14 cellular contexts compared by ENCODE assay signal in genomic region chr16:57004387-57005250, GRCh38. TPM values are rescaled to one million over a fixed set of nuclear protein-coding genes. Genes with fewer than 3 reads are reported as not detected.
A peak's percentile ranks its signal among the peaks of the same experiment; 100 is the strongest.
DNase-seq lines count a peak whose midpoint lies in the region; ATAC-seq lines count a peak whose summit lies in the region.
"Had no signal": no experiment of that assay in that cellular context is flagged by ENCODE, and none has a peak within 500 bp of the region (broad histone marks: within the 10 kb centered on the region; RNA-seq: fewer than 3 reads in every experiment).

No MANE protein-coding gene starts in this region.

- peak overlapping the region; percentile 15 for H3K4me3 Mint-ChIP-seq in activated T-helper 2 cell treated with anti-CD3 and anti-CD28 coated beads, Interferon-gamma antibody, Interleukin-2, Interleukin-4, amounts not matched to agents 10 μg/mL and 5 μg/mL and 100 μg/mL, durations not matched to agents 14 hours and 24 hours and 36 hours (ENCODE audit: low read depth)
- H3K4me3 Mint-ChIP-seq in natural killer cell treated with Interleukin-12 subunit alpha and Interleukin-12 subunit beta and Interleukin-15 and Interleukin-18, amount 100 ng/mL, for 72 hours = peak overlapping the region; percentile 69

- peak overlapping the region; percentile 46 for H3K27ac Mint-ChIP-seq in activated T-helper 2 cell treated with anti-CD3 and anti-CD28 coated beads, Interferon-gamma antibody, Interleukin-2, Interleukin-4, amounts not matched to agents 10 μg/mL and 5 μg/mL and 100 μg/mL, durations not matched to agents 14 hours and 24 hours and 36 hours
- peak overlapping the region; percentile 98 to 99 for H3K27ac Mint-ChIP-seq in natural killer cell treated with Interleukin-12 subunit alpha and Interleukin-12 subunit beta and Interleukin-15 and Interleukin-18, amount 100 ng/mL, for 72 hours

- H3K36me3 Mint-ChIP-seq in activated T-helper 2 cell treated with anti-CD3 and anti-CD28 coated beads, Interferon-gamma antibody, Interleukin-2, Interleukin-4, amounts not matched to agents 10 μg/mL and 5 μg/mL and 100 μg/mL, durations not matched to agents 14 hours and 24 hours and 36 hours (ENCODE audit: low read depth) = peaks cover 70% of the 10 kb centered on the region
- peaks cover 16% of the 10 kb centered on the region for H3K36me3 Mint-ChIP-seq in natural killer cell treated with Interleukin-12 subunit alpha and Interleukin-12 subunit beta and Interleukin-15 and Interleukin-18, amount 100 ng/mL, for 72 hours

- ATAC-seq in GM19035 (IDR thresholded peaks at IDR 0.05; ENCODE audit: unreplicated experiment) = peak; percentile 37
- ATAC-seq in natural killer cell treated with Interleukin-12 subunit alpha and Interleukin-12 subunit beta and Interleukin-15 and Interleukin-18, amount 100 ng/mL, for 72 hours = no peak

- H3K9me3 Mint-ChIP-seq in activated T-helper 2 cell treated with anti-CD3 and anti-CD28 coated beads, Interferon-gamma antibody, Interleukin-2, Interleukin-4, amounts not matched to agents 10 μg/mL and 5 μg/mL and 100 μg/mL, durations not matched to agents 14 hours and 24 hours and 36 hours = no peaks in the 10 kb centered on the region
- no peaks in the 10 kb centered on the region for H3K9me3 Mint-ChIP-seq in natural killer cell treated with Interleukin-12 subunit alpha and Interleukin-12 subunit beta and Interleukin-15 and Interleukin-18, amount 100 ng/mL, for 72 hours

- DNase-seq in DMS53 (lab: John Stamatoyannopoulos, UW) (peak; percentile 44), DMS53 treated with DMSO at 0.1 percent for 48 hours (lab: John Stamatoyannopoulos, UW; ENCODE audit: unreplicated experiment) (no peak), amniotic stem cell (lab: John Stamatoyannopoulos, UW) (no peak), GOT3 (lab: John Stamatoyannopoulos, UW) (no peak), superior temporal gyrus (ENCODE audit: extremely low spot score) (no peak)
- DNase-seq in activated T-helper 2 cell treated with anti-CD3 and anti-CD28 coated beads, Interferon-gamma antibody, Interleukin-2, Interleukin-4, amounts not matched to agents 10 μg/mL and 5 μg/mL and 100 μg/mL, durations not matched to agents 14 hours and 24 hours and 36 hours (ENCODE audit: low spot score) = no peak
- DNase-seq in natural killer cell treated with Interleukin-12 subunit alpha and Interleukin-12 subunit beta and Interleukin-15 and Interleukin-18, amount 100 ng/mL, for 72 hours (ENCODE audit: low spot score) = peak; percentile 23
- DNase-seq: Calu3, cerebellar nuclear complex, midbrain, NCI-H524 treated with DMSO at 0.1 percent for 48 hours had no signal

- intact Hi-C loops in activated T-helper 2 cell treated with anti-CD3 and anti-CD28 coated beads, Interferon-gamma antibody, Interleukin-2, Interleukin-4, amounts not matched to agents 10 μg/mL and 5 μg/mL and 100 μg/mL, durations not matched to agents 14 hours and 24 hours and 36 hours (cut with micrococcal nuclease) = no loop called here

- H3K27me3 Mint-ChIP-seq in activated T-helper 2 cell treated with anti-CD3 and anti-CD28 coated beads, Interferon-gamma antibody, Interleukin-2, Interleukin-4, amounts not matched to agents 10 μg/mL and 5 μg/mL and 100 μg/mL, durations not matched to agents 14 hours and 24 hours and 36 hours (ENCODE audit: low read depth) = no peaks in the 10 kb centered on the region
- H3K27me3 Mint-ChIP-seq in natural killer cell treated with Interleukin-12 subunit alpha and Interleukin-12 subunit beta and Interleukin-15 and Interleukin-18, amount 100 ng/mL, for 72 hours = no peaks in the 10 kb centered on the region

- peaks cover 65% of the 10 kb centered on the region for H3K4me1 Mint-ChIP-seq in activated T-helper 2 cell treated with anti-CD3 and anti-CD28 coated beads, Interferon-gamma antibody, Interleukin-2, Interleukin-4, amounts not matched to agents 10 μg/mL and 5 μg/mL and 100 μg/mL, durations not matched to agents 14 hours and 24 hours and 36 hours (ENCODE audit: low read depth)
- H3K4me1 Mint-ChIP-seq in natural killer cell treated with Interleukin-12 subunit alpha and Interleukin-12 subunit beta and Interleukin-15 and Interleukin-18, amount 100 ng/mL, for 72 hours (ENCODE audit: low read depth in 2 of 2) = peaks cover 56 to 67% of the 10 kb centered on the region in 2 donors

RNA-seq across cellular contexts. Expression of gene NLRC5, which starts 15.3 kb away (rescaled TPM):
- 166 and 169 TPM in 2 replicates for total RNA-seq in activated T-helper 2 cell treated with anti-CD3 and anti-CD28 coated beads, Interferon-gamma antibody, Interleukin-2, Interleukin-4, amounts not matched to agents 10 μg/mL and 5 μg/mL and 100 μg/mL, durations not matched to agents 14 hours and 24 hours and 36 hours
- 100 to 1,000 TPM; 190 to 316 TPM for total RNA-seq in natural killer cell treated with Interleukin-12 subunit alpha and Interleukin-12 subunit beta and Interleukin-15 and Interleukin-18, amount 100 ng/mL, for 72 hours

RNA-seq across cellular contexts. Expression of gene CETP, which starts 42.9 kb away (rescaled TPM):
- not detected in 2 replicates for total RNA-seq in activated T-helper 2 cell treated with anti-CD3 and anti-CD28 coated beads, Interferon-gamma antibody, Interleukin-2, Interleukin-4, amounts not matched to agents 10 μg/mL and 5 μg/mL and 100 μg/mL, durations not matched to agents 14 hours and 24 hours and 36 hours
- total RNA-seq in natural killer cell treated with Interleukin-12 subunit alpha and Interleukin-12 subunit beta and Interleukin-15 and Interleukin-18, amount 100 ng/mL, for 72 hours = not detected
- total RNA-seq: Calu3, right atrium auricular region, thoracic aorta had no signal

Comparison
In these comparisons a context has a peak if more than half of its experiments do, and no peak if none do; other contexts are left out.
1. DNase-seq: peak in DMS53 (single experiment) and natural killer cell treated with Interleukin-12 subunit alpha and Interleukin-12 subunit beta and Interleukin-15 and Interleukin-18, amount 100 ng/mL, for 72 hours (single experiment); none in DMS53 treated with DMSO at 0.1 percent for 48 hours (single experiment), activated T-helper 2 cell treated with anti-CD3 and anti-CD28 coated beads, Interferon-gamma antibody, Interleukin-2, Interleukin-4, amounts not matched to agents 10 μg/mL and 5 μg/mL and 100 μg/mL, durations not matched to agents 14 hours and 24 hours and 36 hours (single experiment), amniotic stem cell (single experiment), GOT3 (single experiment) and superior temporal gyrus (single experiment).